ENCODE assay signal across 14 cellular contexts in the genomic region with DNA sequence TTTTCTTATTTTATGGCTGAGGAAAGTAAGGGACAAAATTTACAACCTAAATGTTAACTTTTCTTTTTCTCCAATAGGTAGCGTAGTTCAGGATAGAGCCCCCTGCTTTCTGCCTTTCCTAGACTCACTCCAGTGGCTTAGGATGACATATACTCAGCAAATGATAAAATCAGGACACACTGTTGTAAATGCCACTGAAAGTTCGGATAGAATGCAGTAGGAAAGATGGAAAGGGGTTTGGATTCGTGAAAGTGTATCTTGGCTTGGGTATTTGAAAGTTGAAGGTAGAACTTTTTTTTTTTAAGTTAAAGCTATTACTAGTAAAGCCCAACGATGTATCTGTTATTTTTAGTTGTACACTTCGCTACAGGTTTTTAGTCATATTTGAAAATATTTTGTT. TPM values are rescaled to one million over a fixed set of nuclear protein-coding genes. Genes with fewer than 3 reads are reported as not detected.
DNase-seq lines count a peak whose midpoint lies in the region; ATAC-seq and TF ChIP-seq lines count a peak whose summit lies in the region.
"Had no signal": no experiment of that assay in that cellular context is flagged by ENCODE, and none has a peak within 500 bp of the region (broad histone marks: within the 10 kb centered on the region; RNA-seq: fewer than 3 reads in every experiment).

No MANE protein-coding gene starts in this region.

- H3K9me2 ChIP-seq in hepatocyte (replicated peaks; ENCODE audit: insufficient read depth): no peaks in the 10 kb centered on the region

- TF ChIP-seq CTCF in WTC11 (IDR thresholded peaks at IDR 0.05): no peak
- TF ChIP-seq CTCF in hepatocyte (IDR thresholded peaks at IDR 0.05; ENCODE audit: poor library complexity): no peak
- no peak for TF ChIP-seq CTCF in omental fat pad (IDR thresholded peaks at IDR 0.05)
- TF ChIP-seq CTCF in ovary (IDR thresholded peaks at IDR 0.05): no peak

- ATAC-seq in WTC11: no peak
- no peak for ATAC-seq in omental fat pad (ENCODE audit: low FRiP score)
- no peak for ATAC-seq in stimulated activated memory B cell treated with anti-CD40 and anti-IgM and Interleukin-4, amounts not matched to agents 10 μg/mL and 1 μg/mL and 100 μg/mL, for 72 hours

- H3K4me2 ChIP-seq in hepatocyte: peak overlapping the region; percentile 86
- peak overlapping the region; percentile 14 for H3K4me2 ChIP-seq in skeletal muscle satellite cell (ENCODE audit: low read length)

- H4K20me1 ChIP-seq in hepatocyte (ENCODE audit: insufficient read depth, poor library complexity, severe bottlenecking): no peaks in the 10 kb centered on the region

- intact Hi-C loops in ovary (cut with DNase I): no loop called here

- H3K9me3 ChIP-seq in hepatocyte (ENCODE audit: low read depth): no peaks in the 10 kb centered on the region
- no peaks in the 10 kb centered on the region for H3K9me3 ChIP-seq in skeletal muscle satellite cell (replicated peaks; ENCODE audit: low read length)
- H3K9me3 ChIP-seq in ovary: no peaks in the 10 kb centered on the region
- H3K9me3 ChIP-seq: HAP-1, SJSA1 had no signal

- DNase-seq in HEK293T (ENCODE audit: extremely low spot score) (peak; percentile 20), WTC11 (ENCODE audit: low spot score) (no peak), hepatocyte (ENCODE audit: low spot score) (no peak), omental fat pad (ENCODE audit: low spot score) (no peak), ovary (no peak)
- DNase-seq: C1 segment of cervical spinal cord; NCI-H345; NCI-H526 treated with DMSO at 0.1 percent for 48 hours; NK-92 treated with Interleukin-12 subunit alpha and Interleukin-12 subunit beta, amount 100 ng/mL, for 24 hours had no signal

- no peak for TF ChIP-seq POLR2A in ovary (IDR thresholded peaks at IDR 0.05)

- WGBS in hepatocyte (ENCODE audit: low lambda C conversion rate, missing lambda C conversion rate): 69% methylated on average over 5 of the region's 5 CpGs
- 73 to 87% (median 84%) methylated on average over 5 of the region's 5 CpGs for WGBS in ovary, 3 donors

- no peaks in the 10 kb centered on the region for H3K9me3 Mint-ChIP-seq in WTC11
- H3K9me3 Mint-ChIP-seq in stimulated activated memory B cell treated with anti-CD40 and anti-IgM and Interleukin-4, amounts not matched to agents 10 μg/mL and 1 μg/mL and 100 μg/mL, for 72 hours: no peaks in the 10 kb centered on the region
- H3K9me3 Mint-ChIP-seq: IgD-negative memory B cell had no signal

- H3K27me3 ChIP-seq in hepatocyte (no peaks in the 10 kb centered on the region), skeletal muscle satellite cell (ENCODE audit: control insufficient read depth, insufficient read depth, low read length) (no peaks in the 10 kb centered on the region), ovary (no peaks in the 10 kb centered on the region)
- H3K27me3 ChIP-seq: SJSA1 had no signal

- POLR2A ChIA-PET in HEK293T (lab: Yijun Ruan, JAX) (interaction anchor here (0.7 kb wide), 1 partner anchor 20 kb away, joined by 3 read pairs; the partner anchor contains the start of gene DCUN1D5), WTC11 (lab: Charles Lee) (no interaction called here)

- TF ChIP-seq EP300 in ovary (IDR thresholded peaks at IDR 0.05): no peak

- H2AFZ ChIP-seq in hepatocyte: no peak overlapping the region

- H3K4me3 Mint-ChIP-seq in WTC11: peak overlapping the region; percentile 95; the same call in 1 of the 2 replicates
- H3K4me3 Mint-ChIP-seq in stimulated activated memory B cell treated with anti-CD40 and anti-IgM and Interleukin-4, amounts not matched to agents 10 μg/mL and 1 μg/mL and 100 μg/mL, for 72 hours: no peak overlapping the region

- no peaks in the 10 kb centered on the region for H3K27me3 Mint-ChIP-seq in WTC11 (ENCODE audit: low read depth)
- H3K27me3 Mint-ChIP-seq in stimulated activated memory B cell treated with anti-CD40 and anti-IgM and Interleukin-4, amounts not matched to agents 10 μg/mL and 1 μg/mL and 100 μg/mL, for 72 hours: no peaks in the 10 kb centered on the region
- H3K27me3 Mint-ChIP-seq: IgD-negative memory B cell had no signal

- no peak overlapping the region for H3K27ac Mint-ChIP-seq in WTC11
- H3K27ac Mint-ChIP-seq in stimulated activated memory B cell treated with anti-CD40 and anti-IgM and Interleukin-4, amounts not matched to agents 10 μg/mL and 1 μg/mL and 100 μg/mL, for 72 hours: no peak overlapping the region
- H3K27ac Mint-ChIP-seq: IgD-negative memory B cell had no signal

- H3K36me3 Mint-ChIP-seq in WTC11: peaks cover 5% of the 10 kb centered on the region
- H3K36me3 Mint-ChIP-seq in stimulated activated memory B cell treated with anti-CD40 and anti-IgM and Interleukin-4, amounts not matched to agents 10 μg/mL and 1 μg/mL and 100 μg/mL, for 72 hours: no peaks in the 10 kb centered on the region

- H3K36me3 ChIP-seq in hepatocyte (replicated peaks; ENCODE audit: insufficient read depth, low read depth) (no peaks in the 10 kb centered on the region), skeletal muscle satellite cell (ENCODE audit: insufficient read depth, low read length) (no peaks in the 10 kb centered on the region), ovary (no peaks in the 10 kb centered on the region)
- H3K36me3 ChIP-seq: HAP-1, SJSA1 had no signal

- H3K4me3 ChIP-seq in hepatocyte (no peak overlapping the region), skeletal muscle satellite cell (ENCODE audit: low read length) (no peak overlapping the region), ovary (no peak overlapping the region)
- H3K4me3 ChIP-seq: HAP-1, SJSA1 had no signal

- H3K4me1 Mint-ChIP-seq in WTC11: peaks cover 17% of the 10 kb centered on the region
- no peaks in the 10 kb centered on the region for H3K4me1 Mint-ChIP-seq in stimulated activated memory B cell treated with anti-CD40 and anti-IgM and Interleukin-4, amounts not matched to agents 10 μg/mL and 1 μg/mL and 100 μg/mL, for 72 hours

- CTCF ChIA-PET in HEK293T (lab: Yijun Ruan, JAX) (interaction anchor here (0.7 kb wide), 1 partner anchor 19 kb away, joined by 3 read pairs; no protein-coding TSS in a partner anchor), WTC11 (lab: Charles Lee) (no interaction called here)

- no peak overlapping the region for H3K9ac ChIP-seq in skeletal muscle satellite cell (ENCODE audit: low read depth, low read length)

- H3K79me2 ChIP-seq in hepatocyte: no peaks in the 10 kb centered on the region

- H3K27ac ChIP-seq in hepatocyte (no peak overlapping the region), ovary (no peak overlapping the region)
- H3K27ac ChIP-seq: SJSA1 had no signal

- H3K4me1 ChIP-seq in hepatocyte (ENCODE audit: insufficient read depth) (peaks cover 4% of the 10 kb centered on the region), skeletal muscle satellite cell (ENCODE audit: control insufficient read depth, insufficient read depth, low read length) (peaks cover 10% of the 10 kb centered on the region), ovary (ENCODE audit: insufficient read depth) (peaks cover 5% of the 10 kb centered on the region)
- H3K4me1 ChIP-seq: SJSA1 had no signal

TF ChIP-seq in HEK293T, 16 proteins besides CTCF, POLR2A, EP300 and RAD21:
- TF ChIP-seq, protein P1, sequence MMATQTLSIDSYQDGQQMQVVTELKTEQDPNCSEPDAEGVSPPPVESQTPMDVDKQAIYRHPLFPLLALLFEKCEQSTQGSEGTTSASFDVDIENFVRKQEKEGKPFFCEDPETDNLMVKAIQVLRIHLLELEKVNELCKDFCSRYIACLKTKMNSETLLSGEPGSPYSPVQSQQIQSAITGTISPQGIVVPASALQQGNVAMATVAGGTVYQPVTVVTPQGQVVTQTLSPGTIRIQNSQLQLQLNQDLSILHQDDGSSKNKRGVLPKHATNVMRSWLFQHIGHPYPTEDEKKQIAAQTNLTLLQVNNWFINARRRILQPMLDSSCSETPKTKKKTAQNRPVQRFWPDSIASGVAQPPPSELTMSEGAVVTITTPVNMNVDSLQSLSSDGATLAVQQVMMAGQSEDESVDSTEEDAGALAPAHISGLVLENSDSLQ (IDR thresholded peaks at IDR 0.05): no peak
- TF ChIP-seq ZNF384 (IDR thresholded peaks at IDR 0.05) (no peak), CTBP1 (IDR thresholded peaks at IDR 0.05; ENCODE audit: borderline replicate concordance) (no peak), HDGF (IDR thresholded peaks at IDR 0.05; ENCODE audit: borderline replicate concordance) (no peak), BHLHE40 (IDR thresholded peaks at IDR 0.05; ENCODE audit: borderline replicate concordance) (no peak), ELF4 (IDR thresholded peaks at IDR 0.05) (no peak)

TF ChIP-seq in WTC11, 78 proteins besides CTCF, POLR2A, EP300 and RAD21 (continues in another document):
- TF ChIP-seq ZNF263 (CRISPR knock-in tag; IDR thresholded peaks at IDR 0.05; ENCODE audit: low read depth) (no peak), ATF1 (CRISPR knock-in tag; IDR thresholded peaks at IDR 0.05) (no peak)

RNA-seq across cellular contexts. Expression of gene DYNC2H1, which starts 2.2 kb away (rescaled TPM):
- 13.7 to 17.2 TPM (median 14.9 TPM) in 3 replicates for total RNA-seq in WTC11 (2021)
- 16.2 and 16.9 TPM in 2 replicates for total RNA-seq in hepatocyte
- 4.4 and 5.6 TPM in 2 replicates for polyA plus RNA-seq in hepatocyte
- 41.9 and 50.7 TPM in 2 replicates for total RNA-seq in skeletal muscle satellite cell (2012; rRNA removed)
- total RNA-seq in omental fat pad: 10 to 100 TPM; 14.7 to 34.1 (median 23.7) TPM
- total RNA-seq in ovary: 10 to 100 TPM; 23.2 to 49.1 (median 26.7) TPM
- polyA plus RNA-seq in ovary: 10 to 100 TPM; 13.5 to 17.6 TPM

RNA-seq across cellular contexts. Expression of gene DCUN1D5, which starts 19.4 kb away (rescaled TPM):
- 75.6 to 98.2 TPM (median 75.9 TPM) in 3 replicates for total RNA-seq in WTC11 (2021)
- 75.5 and 78.4 TPM in 2 replicates for total RNA-seq in hepatocyte
- polyA plus RNA-seq in hepatocyte: 54.5 and 56.4 TPM in 2 replicates
- total RNA-seq in skeletal muscle satellite cell (2012; rRNA removed): 91.7 and 110 TPM in 2 replicates
- total RNA-seq in omental fat pad: 10 to 100 TPM; 26.6 to 54.9 (median 38.1) TPM
- 10 to 100 TPM; 14.5 to 45.4 (median 17.8) TPM for total RNA-seq in ovary
- 10 to 100 TPM; 13.8 to 22.0 TPM for polyA plus RNA-seq in ovary
